ENCODE assay signal across 8 cellular contexts in the genomic region with DNA sequence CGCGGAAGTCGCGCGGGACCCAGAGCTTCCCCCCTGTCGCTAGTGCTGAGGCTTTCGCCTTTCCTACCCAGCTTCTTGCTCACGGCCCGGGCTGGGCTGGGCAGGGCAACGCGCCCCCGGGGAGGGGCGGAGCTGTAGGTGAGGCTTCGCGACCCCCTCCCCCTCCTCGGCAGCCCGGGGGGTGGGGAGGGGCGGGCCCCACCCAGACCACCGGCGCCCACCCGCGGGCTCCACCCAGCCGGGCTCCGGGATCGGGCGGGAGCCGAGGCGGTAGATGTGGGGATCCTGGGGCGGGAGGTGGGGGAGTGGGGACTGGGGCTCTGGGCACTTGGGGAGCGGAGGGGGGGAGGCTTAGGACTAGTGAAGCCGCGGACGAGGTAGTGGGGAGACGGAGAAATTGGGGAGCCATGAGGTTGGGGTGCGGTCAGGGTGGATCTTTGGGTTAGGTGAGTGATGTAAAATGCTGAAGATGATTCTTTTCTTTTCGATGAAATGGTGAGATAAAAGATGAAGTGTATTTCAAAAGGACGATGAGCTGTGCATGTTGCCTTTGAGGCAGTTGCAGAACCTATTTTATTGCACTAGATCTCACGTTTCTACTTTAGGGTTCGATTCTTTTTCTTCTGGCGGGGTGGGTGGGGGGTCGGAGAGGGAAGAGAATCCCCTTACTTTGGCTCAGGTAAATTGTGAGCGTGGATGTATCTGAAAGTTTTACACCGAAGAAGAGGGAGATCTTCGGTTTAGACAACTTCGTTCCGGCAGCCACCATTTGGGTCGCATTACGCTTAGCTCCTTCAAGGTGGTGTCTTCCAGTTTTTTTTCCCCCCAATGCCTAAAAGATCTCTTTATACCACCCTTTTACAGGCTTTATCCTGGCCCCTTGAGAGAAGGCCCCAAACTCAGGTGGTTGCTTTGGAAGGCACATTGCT. TPM values are rescaled to one million over a fixed set of nuclear protein-coding genes. Genes with fewer than 3 reads are reported as not detected.
DNase-seq lines count a peak whose midpoint lies in the region; ATAC-seq, FAIRE-seq and TF ChIP-seq lines count a peak whose summit lies in the region.

No MANE protein-coding gene starts in this region.

- POLR2A ChIA-PET in CD8-positive, alpha-beta memory T cell (lab: Charles Lee) = interaction anchor here (0.6 to 2.0 kb wide), 2 partner anchors 42 to 591 kb away, joined by 3 to 10 read pairs; a partner anchor contains a TSS

- H3K4me3 ChIP-seq in CD8-positive, alpha-beta memory T cell (ENCODE audit: low read length) = peak overlapping the region; percentile 52
- H3K4me3 ChIP-seq in pancreas = peak overlapping the region; percentile 59 to 89 (median 69)

- no peaks in the 10 kb centered on the region for H3K9me3 ChIP-seq in CD8-positive, alpha-beta memory T cell (ENCODE audit: low read length)
- no peaks in the 10 kb centered on the region for H3K9me3 ChIP-seq in pancreas

- H3K27ac ChIP-seq in CD8-positive, alpha-beta memory T cell (ENCODE audit: low read depth, low read length) = peak overlapping the region; percentile 70
- H3K27ac ChIP-seq in pancreas = peak overlapping the region; percentile 96 to 99 (median 98)

- ATAC-seq in GM19463 (IDR thresholded peaks at IDR 0.05; ENCODE audit: unreplicated experiment) = peak; percentile 24
- peak; percentile 34 for ATAC-seq in activated T-helper 17 cell treated with anti-CD3 and anti-CD28 coated beads, Interleukin-2, amount 50 U/mL, for 72 hours (replicated peaks)
- peak; percentile 18 to 41 (median 23) for ATAC-seq in pancreas
- no peak for ATAC-seq in GM18502 (IDR thresholded peaks at IDR 0.05; ENCODE audit: poor library complexity, unreplicated experiment)

- peaks cover 37 to 49% (median 44%) of the 10 kb centered on the region in 3 donors for H3K4me1 Mint-ChIP-seq in CD8-positive, alpha-beta memory T cell
- peaks cover 18% of the 10 kb centered on the region for H3K4me1 Mint-ChIP-seq in activated T-helper 17 cell treated with anti-CD3 and anti-CD28 coated beads, Interleukin-2, amount 50 U/mL, for 72 hours
- peaks cover 27% of the 10 kb centered on the region for H3K4me1 Mint-ChIP-seq in glutamatergic neuron (ENCODE audit: low read depth, unreplicated experiment)

- H3K27me3 Mint-ChIP-seq in CD8-positive, alpha-beta memory T cell = peaks cover 0 to 6% of the 10 kb centered on the region in 2 donors
- H3K27me3 Mint-ChIP-seq in activated T-helper 17 cell treated with anti-CD3 and anti-CD28 coated beads, Interleukin-2, amount 50 U/mL, for 72 hours = no peaks in the 10 kb centered on the region
- H3K27me3 Mint-ChIP-seq in glutamatergic neuron (ENCODE audit: unreplicated experiment) = peaks cover 17% of the 10 kb centered on the region

- FAIRE-seq in pancreas (lab: Jason Lieb, UNC) = no peak

- CTCF ChIA-PET in CD8-positive, alpha-beta memory T cell (lab: Charles Lee) = interaction anchor here (0.9 to 1.1 kb wide), 2 partner anchors 9 to 42 kb away, joined by 3 read pairs; a partner anchor contains a TSS

- peaks cover 33% of the 10 kb centered on the region for H3K4me1 ChIP-seq in CD8-positive, alpha-beta memory T cell (ENCODE audit: insufficient read depth, low read length)
- H3K4me1 ChIP-seq in pancreas = peaks cover 3 to 19% (median 15%) of the 10 kb centered on the region in 3 donors

- H3K36me3 ChIP-seq in CD8-positive, alpha-beta memory T cell (ENCODE audit: insufficient read depth, low read length) = no peaks in the 10 kb centered on the region
- no peaks in the 10 kb centered on the region for H3K36me3 ChIP-seq in pancreas

- H3K27me3 ChIP-seq in CD8-positive, alpha-beta memory T cell (ENCODE audit: insufficient read depth, low read length, poor library complexity, severe bottlenecking) = no peaks in the 10 kb centered on the region
- H3K27me3 ChIP-seq in pancreas = no peaks in the 10 kb centered on the region

- peak in 2 of 5 donors; percentile 19 to 23 for DNase-seq in CD8-positive, alpha-beta memory T cell
- DNase-seq in NCI-H1092 treated with DMSO at 0.1 percent for 48 hours (lab: John Stamatoyannopoulos, UW) = peak; percentile 87
- no peak for DNase-seq in glutamatergic neuron
- peak in 2 of 6 donors; percentile 56 to 88 for DNase-seq in pancreas
- DNase-seq in AG08396 (ENCODE audit: low spot score) = no peak

- no peaks in the 10 kb centered on the region for H3K9me3 Mint-ChIP-seq in CD8-positive, alpha-beta memory T cell
- no peaks in the 10 kb centered on the region for H3K9me3 Mint-ChIP-seq in activated T-helper 17 cell treated with anti-CD3 and anti-CD28 coated beads, Interleukin-2, amount 50 U/mL, for 72 hours
- H3K9me3 Mint-ChIP-seq in glutamatergic neuron (ENCODE audit: unreplicated experiment) = peaks cover 15% of the 10 kb centered on the region

- H3K4me3 Mint-ChIP-seq in CD8-positive, alpha-beta memory T cell = peak overlapping the region; percentile 89 to 100 (median 96)
- H3K4me3 Mint-ChIP-seq in activated T-helper 17 cell treated with anti-CD3 and anti-CD28 coated beads, Interleukin-2, amount 50 U/mL, for 72 hours = peak overlapping the region; percentile 94
- peak overlapping the region; percentile 98 for H3K4me3 Mint-ChIP-seq in glutamatergic neuron (ENCODE audit: unreplicated experiment)

- no peak for TF ChIP-seq CTCF in glutamatergic neuron (IDR thresholded peaks at IDR 0.05; ENCODE audit: partially characterized antibody, unreplicated experiment)
- TF ChIP-seq CTCF in pancreas (IDR thresholded peaks at IDR 0.05) = no peak

- 5 to 9% methylated on average over 26 to 48 of the region's 48 CpGs for WGBS in pancreas, 2 donors

- intact Hi-C loops in pancreas (cut with DNase I) = no loop called here

- peak overlapping the region; percentile 81 to 99 (median 96) for H3K27ac Mint-ChIP-seq in CD8-positive, alpha-beta memory T cell
- peak overlapping the region; percentile 94 for H3K27ac Mint-ChIP-seq in activated T-helper 17 cell treated with anti-CD3 and anti-CD28 coated beads, Interleukin-2, amount 50 U/mL, for 72 hours
- peak overlapping the region; percentile 84 for H3K27ac Mint-ChIP-seq in glutamatergic neuron (ENCODE audit: unreplicated experiment)

- peaks cover 0 to 6% (median 0%) of the 10 kb centered on the region in 3 donors for H3K36me3 Mint-ChIP-seq in CD8-positive, alpha-beta memory T cell
- H3K36me3 Mint-ChIP-seq in activated T-helper 17 cell treated with anti-CD3 and anti-CD28 coated beads, Interleukin-2, amount 50 U/mL, for 72 hours (ENCODE audit: low read depth) = peaks cover 7% of the 10 kb centered on the region
- no peaks in the 10 kb centered on the region for H3K36me3 Mint-ChIP-seq in glutamatergic neuron (ENCODE audit: unreplicated experiment)

RNA-seq across cellular contexts. Expression of a gene that starts 0.6 kb away (rescaled TPM):
- 10 to 100 TPM; 22.6 to 24.2 TPM for total RNA-seq in CD8-positive, alpha-beta memory T cell
- 11.0 TPM for polyA plus RNA-seq in CD8-positive, alpha-beta memory T cell
- 10 to 100 TPM; 25.8 to 31.9 TPM for total RNA-seq in activated T-helper 17 cell treated with anti-CD3 and anti-CD28 coated beads, Interleukin-2, amount 50 U/mL, for 72 hours
- total RNA-seq in glutamatergic neuron (ENCODE audit: unreplicated experiment) = 82.2 TPM
- total RNA-seq in pancreas = 10 to 100 TPM; 17.9 to 41.4 (median 21.4) TPM
- polyA plus RNA-seq in pancreas = 1 to 10 TPM; 4.1 to 5.5 TPM

RNA-seq across cellular contexts. Expression of a gene that starts 42.1 kb away (rescaled TPM):
- 10 to 100 TPM; 13.2 to 13.8 TPM for total RNA-seq in CD8-positive, alpha-beta memory T cell
- polyA plus RNA-seq in CD8-positive, alpha-beta memory T cell = 4.1 TPM
- total RNA-seq in activated T-helper 17 cell treated with anti-CD3 and anti-CD28 coated beads, Interleukin-2, amount 50 U/mL, for 72 hours = 1 to 10 TPM; 5.1 to 9.3 TPM
- total RNA-seq in glutamatergic neuron (ENCODE audit: unreplicated experiment) (16.5 TPM), pancreas (10 to 100 TPM in 1 of 6 donors, 1 to 10 TPM in 5; 5.0 to 11.8 (median 6.5) TPM)
- 10 to 100 TPM; 13.3 to 15.5 TPM for polyA plus RNA-seq in pancreas
